ENCODE assay signal across 34 cellular contexts in the genomic region with DNA sequence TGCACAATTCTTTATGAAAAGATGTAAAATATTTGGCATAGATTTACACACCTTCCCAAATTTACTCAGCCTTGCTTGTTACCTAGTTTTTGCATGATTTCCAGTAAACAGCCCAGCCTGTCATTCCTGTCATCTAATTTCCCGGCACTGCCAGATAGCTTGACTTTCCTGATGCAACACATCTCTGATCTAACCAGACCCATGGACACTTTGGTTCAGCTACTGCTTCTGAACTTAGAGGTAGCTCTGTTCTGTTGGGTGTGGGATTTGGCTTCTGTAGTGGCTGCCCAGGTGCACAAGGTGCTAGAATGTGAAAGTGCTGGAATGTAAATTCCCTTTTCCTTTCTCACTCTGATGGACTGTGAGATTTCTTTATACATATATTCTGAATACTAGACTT.
"Had no signal": no experiment of that assay in that cellular context is flagged by ENCODE, and none has a peak within 500 bp of the region (broad histone marks: within the 10 kb centered on the region; RNA-seq: fewer than 3 reads in every experiment).

No MANE protein-coding gene starts in this region.

- H3K4me3 ChIP-seq: MG63 had no signal

- H3K9ac ChIP-seq: KMS-11 had no signal

- DNase-seq: Karpas-422, Kasumi-1, MG63, MM.1S, MV-4-11, NCI-H1048, NCI-H1092, NCI-H1092 treated with DMSO at 0.1 percent for 48 hours, NCI-H1105, NCI-H1105 treated with DMSO at 0.1 percent for 48 hours, NCI-H1417, NCI-H1417 treated with DMSO at 0.1 percent for 48 hours, NCI-H1436, NCI-H1436 treated with DMSO at 0.1 percent for 48 hours, NCI-H146, NCI-H1694, NCI-H1694 treated with DMSO at 0.1 percent for 48 hours, NCI-H187, NCI-H187 treated with DMSO at 0.1 percent for 48 hours, NCI-H1930, NCI-H2029, NCI-H2029 treated with DMSO at 0.1 percent for 48 hours, NCI-H2081, NCI-H2081 treated with DMSO at 0.1 percent for 48 hours, NCI-H2107, NCI-H2171, NCI-H2171 treated with DMSO at 0.1 percent for 48 hours, NCI-H2227 treated with DMSO at 0.1 percent for 48 hours, NCI-H226, NCI-H345, NCI-H446, NCI-H446 treated with DMSO at 0.1 percent for 48 hours, NCI-H510A had no signal

- H3K27ac ChIP-seq: KMS-11 had no signal

- H3K27me3 ChIP-seq: MG63 had no signal

- H3K36me3 ChIP-seq: MG63 had no signal

- H3K4me2 ChIP-seq: KMS-11 had no signal
